ENCODE assay signal across 13 cellular contexts in the genomic region with DNA sequence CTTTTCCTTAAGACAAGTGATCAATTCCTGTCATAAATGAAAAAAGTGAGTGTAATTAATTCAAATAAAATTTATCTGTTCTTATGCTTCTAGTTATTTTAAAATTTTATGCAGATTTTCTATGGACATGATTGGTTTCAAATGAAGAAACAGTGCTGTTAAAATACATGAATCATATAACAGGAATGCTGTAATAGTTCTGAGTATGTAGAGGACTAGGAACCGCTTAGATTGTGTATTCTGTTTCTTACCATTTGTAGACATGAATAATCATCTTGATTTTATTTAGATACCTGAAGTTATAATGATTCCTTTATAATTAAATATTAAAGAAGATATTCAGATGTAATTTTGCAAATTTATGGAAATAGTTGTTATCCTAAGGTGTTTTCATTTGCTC. TPM values are rescaled to one million over a fixed set of nuclear protein-coding genes. Genes with fewer than 3 reads are reported as not detected.
DNase-seq lines count a peak whose midpoint lies in the region; ATAC-seq, FAIRE-seq and TF ChIP-seq lines count a peak whose summit lies in the region.
"Had no signal": no experiment of that assay in that cellular context is flagged by ENCODE, and none has a peak within 500 bp of the region (broad histone marks: within the 10 kb centered on the region; RNA-seq: fewer than 3 reads in every experiment).

No MANE protein-coding gene starts in this region.

- no peak for TF ChIP-seq CTCF in smooth muscle cell (IDR thresholded peaks at IDR 0.05; ENCODE audit: borderline replicate concordance, insufficient read depth, poor library complexity, severe bottlenecking)

- peak overlapping the region; percentile 26 for H3K4me3 ChIP-seq in smooth muscle cell
- H3K4me3 ChIP-seq: uterus had no signal

- no peak overlapping the region for H2AFZ ChIP-seq in smooth muscle cell (ENCODE audit: low read depth)

- no peak for DNase-seq in activated CD4-positive, alpha-beta T cell treated with anti-CD3 and anti-CD28 coated beads, Interleukin-2, amount 10 ng/mL, durations not matched to agents 7 days and 5 days
- DNase-seq in activated CD4-positive, alpha-beta T cell treated with anti-CD3 and anti-CD28 coated beads for 48 hours, result no peak
- DNase-seq in RCC 7860 (ENCODE audit: low spot score) (peak; percentile 47), smooth muscle cell (lab: John Stamatoyannopoulos, UW; ENCODE audit: unreplicated experiment) (no peak), KBM-7 (no peak)
- no peak for DNase-seq in effector memory CD8-positive, alpha-beta T cell
- DNase-seq: heart left ventricle; stimulated activated CD4-positive, alpha-beta T cell treated with anti-CD3 and anti-CD28 coated beads, Interleukin-4, amount 100 ng/mL, for 24 hours; T-helper 9 cell; uterus had no signal

- CTCF ChIA-PET in activated CD4-positive, alpha-beta T cell treated with anti-CD3 and anti-CD28 coated beads, Interleukin-2, amount 10 ng/mL, durations not matched to agents 7 days and 5 days (lab: Charles Lee), result interaction anchor here (1.3 kb wide), 1 partner anchor 32 kb away, joined by 3 read pairs; no protein-coding TSS in a partner anchor

- peaks cover 16% of the 10 kb centered on the region for H3F3A ChIP-seq in smooth muscle cell (ENCODE audit: low read depth)

- H3K4me1 Mint-ChIP-seq in activated CD4-positive, alpha-beta T cell treated with anti-CD3 and anti-CD28 coated beads, Interleukin-2, amount 10 ng/mL, durations not matched to agents 7 days and 5 days, result peaks cover 57% of the 10 kb centered on the region
- H3K4me1 Mint-ChIP-seq in effector memory CD8-positive, alpha-beta T cell (ENCODE audit: low read depth in 2 of 2), result peaks cover 35 to 60% of the 10 kb centered on the region in 2 donors

- H3K27ac ChIP-seq in smooth muscle cell (ENCODE audit: low read depth), result peak overlapping the region; percentile 94
- H3K27ac ChIP-seq: uterus had no signal

- POLR2A ChIA-PET in activated CD4-positive, alpha-beta T cell treated with anti-CD3 and anti-CD28 coated beads, Interleukin-2, amount 10 ng/mL, durations not matched to agents 7 days and 5 days (lab: Charles Lee), result no interaction called here

- peak overlapping the region; percentile 51 for H3K4me3 Mint-ChIP-seq in activated CD4-positive, alpha-beta T cell treated with anti-CD3 and anti-CD28 coated beads, Interleukin-2, amount 10 ng/mL, durations not matched to agents 7 days and 5 days
- peak overlapping the region; percentile 48 to 100 for H3K4me3 Mint-ChIP-seq in effector memory CD8-positive, alpha-beta T cell

- H3K27ac Mint-ChIP-seq in activated CD4-positive, alpha-beta T cell treated with anti-CD3 and anti-CD28 coated beads, Interleukin-2, amount 10 ng/mL, durations not matched to agents 7 days and 5 days, result no peak overlapping the region
- H3K27ac Mint-ChIP-seq in effector memory CD8-positive, alpha-beta T cell, result peak overlapping the region; percentile 44 to 64

- H3K36me3 Mint-ChIP-seq in activated CD4-positive, alpha-beta T cell treated with anti-CD3 and anti-CD28 coated beads, Interleukin-2, amount 10 ng/mL, durations not matched to agents 7 days and 5 days (ENCODE audit: low read depth), result peaks cover 48% of the 10 kb centered on the region
- H3K36me3 Mint-ChIP-seq in effector memory CD8-positive, alpha-beta T cell (ENCODE audit: insufficient read depth), result peaks cover 61% of the 10 kb centered on the region

- no peak for ATAC-seq in effector memory CD8-positive, alpha-beta T cell (replicated peaks)
- ATAC-seq in HG03159 (IDR thresholded peaks at IDR 0.05; ENCODE audit: unreplicated experiment) (no peak), GM18909 (IDR thresholded peaks at IDR 0.05; ENCODE audit: poor library complexity, unreplicated experiment) (no peak)
- ATAC-seq: heart left ventricle had no signal

- WGBS in smooth muscle cell (ENCODE audit: low lambda C conversion rate), result 8% methylated on average over 1 of the region's 1 CpG

- no peaks in the 10 kb centered on the region for H3K9me3 Mint-ChIP-seq in activated CD4-positive, alpha-beta T cell treated with anti-CD3 and anti-CD28 coated beads, Interleukin-2, amount 10 ng/mL, durations not matched to agents 7 days and 5 days
- no peaks in the 10 kb centered on the region for H3K9me3 Mint-ChIP-seq in effector memory CD8-positive, alpha-beta T cell

- peak; percentile 45 for FAIRE-seq in RCC 7860 (lab: Jason Lieb, UNC)
- FAIRE-seq: H1 had no signal

- peaks cover 91% of the 10 kb centered on the region for H3K79me2 ChIP-seq in smooth muscle cell (ENCODE audit: low read depth)

- no peaks in the 10 kb centered on the region for H3K27me3 ChIP-seq in smooth muscle cell (ENCODE audit: low read depth)
- H3K27me3 ChIP-seq: heart left ventricle, uterus had no signal

- H3K36me3 ChIP-seq in smooth muscle cell (ENCODE audit: low read depth), result no peaks in the 10 kb centered on the region
- H3K36me3 ChIP-seq: uterus had no signal

- H3K9ac ChIP-seq in smooth muscle cell (ENCODE audit: low read depth), result peak overlapping the region; percentile 80

- peak overlapping the region; percentile 75 for H3K4me2 ChIP-seq in smooth muscle cell

- no peaks in the 10 kb centered on the region for H3K27me3 Mint-ChIP-seq in activated CD4-positive, alpha-beta T cell treated with anti-CD3 and anti-CD28 coated beads, Interleukin-2, amount 10 ng/mL, durations not matched to agents 7 days and 5 days
- no peaks in the 10 kb centered on the region for H3K27me3 Mint-ChIP-seq in effector memory CD8-positive, alpha-beta T cell

- H3K4me1 ChIP-seq in smooth muscle cell (ENCODE audit: low read depth), result peaks cover 34% of the 10 kb centered on the region

- no peaks in the 10 kb centered on the region for H3K9me3 ChIP-seq in smooth muscle cell (replicated peaks; ENCODE audit: low read depth)
- H3K9me3 ChIP-seq: heart left ventricle, uterus had no signal

- in situ Hi-C loops in KBM-7 (cut with MboI; ENCODE audit: low pct_unique_long_range_greater_than_20kb, low sequenced_read_pairs), result no loop called here

- H4K20me1 ChIP-seq in smooth muscle cell (ENCODE audit: low read depth), result peaks cover 42% of the 10 kb centered on the region

RNA-seq across cellular contexts. Expression of a gene that starts 3.5 kb away (rescaled TPM):
- total RNA-seq in activated CD4-positive, alpha-beta T cell treated with anti-CD3 and anti-CD28 coated beads, Interleukin-2, amount 10 ng/mL, durations not matched to agents 7 days and 5 days, result 100 to 1,000 TPM; 467 to 502 TPM
- total RNA-seq in smooth muscle cell, result 174 TPM in 2 replicates
- 107 and 108 TPM in 2 replicates for polyA plus RNA-seq in smooth muscle cell
